In genomic region chr19:33022472-33023116, GRCh38 we compare ENCODE assay signal across 2 cellular contexts.
TF ChIP-seq lines count a peak whose summit lies in the region.

No MANE protein-coding gene starts in this region.

TF ChIP-seq in A549, 52 proteins besides CTCF, POLR2A, EP300 and RAD21:
- TF ChIP-seq ZC3H11A (IDR thresholded peaks at IDR 0.05) (no peak), RFX5 (IDR thresholded peaks at IDR 0.05) (no peak), KDM5A (IDR thresholded peaks at IDR 0.05) (no peak), CBX2 (IDR thresholded peaks at IDR 0.05; ENCODE audit: borderline replicate concordance, low read depth) (no peak), JUN (IDR thresholded peaks at IDR 0.05) (no peak), KDM1A (IDR thresholded peaks at IDR 0.05; ENCODE audit: low read depth) (no peak), HOXB13 (CRISPR knock-in tag; IDR thresholded peaks at IDR 0.05; ENCODE audit: low read depth) (no peak), CBX8 (IDR thresholded peaks at IDR 0.05) (no peak), JUNB (IDR thresholded peaks at IDR 0.05) (no peak)
- TF ChIP-seq, protein P1, sequence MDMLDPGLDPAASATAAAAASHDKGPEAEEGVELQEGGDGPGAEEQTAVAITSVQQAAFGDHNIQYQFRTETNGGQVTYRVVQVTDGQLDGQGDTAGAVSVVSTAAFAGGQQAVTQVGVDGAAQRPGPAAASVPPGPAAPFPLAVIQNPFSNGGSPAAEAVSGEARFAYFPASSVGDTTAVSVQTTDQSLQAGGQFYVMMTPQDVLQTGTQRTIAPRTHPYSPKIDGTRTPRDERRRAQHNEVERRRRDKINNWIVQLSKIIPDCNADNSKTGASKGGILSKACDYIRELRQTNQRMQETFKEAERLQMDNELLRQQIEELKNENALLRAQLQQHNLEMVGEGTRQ (IDR thresholded peaks at IDR 0.05) = no peak

TF ChIP-seq in HCT116, 20 proteins besides CTCF, POLR2A, EP300 and RAD21:
- TF ChIP-seq TCF7L2 (IDR thresholded peaks at IDR 0.05; ENCODE audit: borderline replicate concordance, extremely low read depth, insufficient read depth, insufficient read length) = no peak
- no peak for TF ChIP-seq EGR1 (IDR thresholded peaks at IDR 0.05; ENCODE audit: low read depth)
- no peak for TF ChIP-seq SRF (IDR thresholded peaks at IDR 0.05; ENCODE audit: low read depth)
- no peak for TF ChIP-seq ZBTB33 (IDR thresholded peaks at IDR 0.05; ENCODE audit: extremely low read depth, insufficient replicate concordance, low read length)
- TF ChIP-seq ELF1 (IDR thresholded peaks at IDR 0.05; ENCODE audit: borderline replicate concordance, low read depth) = no peak
- no peak for TF ChIP-seq REST (IDR thresholded peaks at IDR 0.05; ENCODE audit: low read depth)
- TF ChIP-seq MAX (IDR thresholded peaks at IDR 0.05) = no peak
